In genomic region chr9:33076031-33076359, GRCh38 we compare ENCODE assay signal across 8 cellular contexts. TPM values are rescaled to one million over a fixed set of nuclear protein-coding genes. Genes with fewer than 3 reads are reported as not detected.
DNase-seq lines count a peak whose midpoint lies in the region; ATAC-seq and TF ChIP-seq lines count a peak whose summit lies in the region.

No MANE protein-coding gene starts in this region.

- TF ChIP-seq POLR2A in testis (IDR thresholded peaks at IDR 0.05), result no peak

- TF ChIP-seq CTCF in astrocyte of the cerebellum (IDR thresholded peaks at IDR 0.05; ENCODE audit: low read depth, low read length, missing control alignments), result no peak
- no peak for TF ChIP-seq CTCF in testis (IDR thresholded peaks at IDR 0.05)

- in situ Hi-C loops in astrocyte of the cerebellum (cut with HindIII; ENCODE audit: low sequenced_read_pairs), result loop anchor here (5.0 kb wide), 3 partner anchors 41 to 151 kb away; no protein-coding TSS in a partner anchor

- peak overlapping the region; percentile 83 to 94 (median 89) for H3K27ac ChIP-seq in BLaER1 treated with 17β-estradiol and CSF1 and Interleukin-3, amounts not matched to agents 10 nM and 100 nM
- peak overlapping the region; percentile 80 to 88 for H3K27ac ChIP-seq in testis

- H3K9me3 ChIP-seq in BLaER1 treated with 17β-estradiol and CSF1 and Interleukin-3, amounts not matched to agents 10 nM and 100 nM (replicated peaks in 1 of 11), result no peaks in the 10 kb centered on the region
- no peaks in the 10 kb centered on the region for H3K9me3 ChIP-seq in testis

- DNase-seq in astrocyte of the cerebellum (ENCODE audit: low read depth), result no peak
- DNase-seq in left lobe of liver (ENCODE audit: low spot score), result no peak
- no peak for DNase-seq in testis
- DNase-seq in stimulated activated CD4-positive, alpha-beta T cell treated with anti-CD3 and anti-CD28 coated beads, Interleukin-12 subunit alpha, Interleukin-12 subunit beta, amount 100 ng/mL, for 4 hours, result no peak

- WGBS in testis, 2 donors, result 0 to 1% methylated on average over 7 to 8 of the region's 8 CpGs

- intact Hi-C loops in testis (cut with DNase I; ENCODE audit: low total_unique reads), result no loop called here

- peak overlapping the region; percentile 81 to 99 (median 93) for H3K4me2 ChIP-seq in BLaER1 treated with 17β-estradiol and CSF1 and Interleukin-3, amounts not matched to agents 10 nM and 100 nM

- H3K4me3 ChIP-seq in BLaER1 treated with 17β-estradiol and CSF1 and Interleukin-3, amounts not matched to agents 10 nM and 100 nM, result peak overlapping the region; percentile 73 to 96 (median 84)
- H3K4me3 ChIP-seq in astrocyte of the cerebellum (ENCODE audit: low read depth, low read length) (peak overlapping the region; percentile 82), testis (peak overlapping the region; percentile 72 to 79)

- peak overlapping the region; percentile 90 to 98 (median 94) for H3K9ac ChIP-seq in BLaER1 treated with 17β-estradiol and CSF1 and Interleukin-3, amounts not matched to agents 10 nM and 100 nM

- ATAC-seq in HG03108 (IDR thresholded peaks at IDR 0.05; ENCODE audit: unreplicated experiment) (peak; percentile 1), left lobe of liver (peak; percentile 37), HG02571 (IDR thresholded peaks at IDR 0.05; ENCODE audit: unreplicated experiment) (no peak), HG02970 (IDR thresholded peaks at IDR 0.05; ENCODE audit: low FRiP score, unreplicated experiment) (no peak)

- peaks cover 24 to 41% (median 30%) of the 10 kb centered on the region in 10 experiments for H3K4me1 ChIP-seq in BLaER1 treated with 17β-estradiol and CSF1 and Interleukin-3, amounts not matched to agents 10 nM and 100 nM
- H3K4me1 ChIP-seq in testis, result peaks cover 3% of the 10 kb centered on the region

- H3K36me3 ChIP-seq in BLaER1 treated with 17β-estradiol and CSF1 and Interleukin-3, amounts not matched to agents 10 nM and 100 nM, result peaks cover 38 to 40% (median 39%) of the 10 kb centered on the region in 11 experiments
- no peaks in the 10 kb centered on the region for H3K36me3 ChIP-seq in testis (ENCODE audit: low read depth, missing control alignments)

- peaks cover 4 to 52% (median 23%) of the 10 kb centered on the region in 11 experiments; a peak in 17 of 22 replicates for H4K20me1 ChIP-seq in BLaER1 treated with 17β-estradiol and CSF1 and Interleukin-3, amounts not matched to agents 10 nM and 100 nM

- H3K27me3 ChIP-seq in BLaER1 treated with 17β-estradiol and CSF1 and Interleukin-3, amounts not matched to agents 10 nM and 100 nM, result no peaks in the 10 kb centered on the region
- no peaks in the 10 kb centered on the region for H3K27me3 ChIP-seq in testis

RNA-seq across cellular contexts. Expression of gene SMU1, which starts 0.5 kb away (rescaled TPM):
- total RNA-seq in left lobe of liver (7.0 TPM), testis (10 to 100 TPM; 16.2 to 16.3 TPM)
- 17.1 TPM for polyA plus RNA-seq in testis (ENCODE audit: insufficient read depth, low read depth, low replicate concordance)

RNA-seq across cellular contexts. Expression of gene DNAJA1, which starts 50.9 kb away (rescaled TPM):
- total RNA-seq in left lobe of liver, result 56.8 TPM
- 100 to 1,000 TPM; 146 to 149 TPM for total RNA-seq in testis
- 256 TPM for polyA plus RNA-seq in testis (ENCODE audit: insufficient read depth, low read depth, low replicate concordance)

Comparison
In these comparisons a context has a peak if more than half of its experiments do, and no peak if none do; other contexts are left out.
1. ATAC-seq: peak in HG03108 (single experiment) and left lobe of liver (single experiment); none in HG02571 (single experiment) and HG02970 (single experiment).
2. Peak in every context shown above with its lines, with median percentiles within 50 percentile points of each other: H3K4me3 ChIP-seq.